26 cellular contexts compared by ENCODE assay signal in genomic region chr1:47635111-47635510, GRCh38.
"Had no signal": no experiment of that assay in that cellular context is flagged by ENCODE, and none has a peak within 500 bp of the region (broad histone marks: within the 10 kb centered on the region; RNA-seq: fewer than 3 reads in every experiment).

No MANE protein-coding gene starts in this region.

- H3K4me3 Mint-ChIP-seq: dendritic cell treated with granulocyte-macrophage colony-stimulating factor and Interleukin-4, amounts not matched to agents 40 ng/mL and 50 ng/mL, for 4 days; endodermal cell; memory B cell; naive thymus-derived CD4-positive, alpha-beta T cell; nephron; neural progenitor cell; stimulated activated effector memory CD8-positive, alpha-beta T cell treated with anti-CD3 and anti-CD28 coated beads, Interleukin-12 subunit alpha, Interleukin-12 subunit beta, amount 100 ng/mL, for 72 hours; type B pancreatic cell had no signal

- H3K27ac Mint-ChIP-seq: dendritic cell treated with granulocyte-macrophage colony-stimulating factor and Interleukin-4, amounts not matched to agents 40 ng/mL and 50 ng/mL, for 4 days; endodermal cell; memory B cell; neural progenitor cell; stimulated activated effector memory CD8-positive, alpha-beta T cell treated with anti-CD3 and anti-CD28 coated beads, Interleukin-12 subunit alpha, Interleukin-12 subunit beta, amount 100 ng/mL, for 72 hours; type B pancreatic cell had no signal

- H3K9me3 Mint-ChIP-seq: dendritic cell treated with granulocyte-macrophage colony-stimulating factor and Interleukin-4, amounts not matched to agents 40 ng/mL and 50 ng/mL, for 4 days; endodermal cell; memory B cell; naive thymus-derived CD4-positive, alpha-beta T cell; nephron; neural progenitor cell; stimulated activated effector memory CD8-positive, alpha-beta T cell treated with anti-CD3 and anti-CD28 coated beads, Interleukin-12 subunit alpha, Interleukin-12 subunit beta, amount 100 ng/mL, for 72 hours; type B pancreatic cell had no signal

- H2AFZ ChIP-seq: neural progenitor cell had no signal

- H3K9ac ChIP-seq: neural progenitor cell had no signal

- H3K4me1 Mint-ChIP-seq: endodermal cell; memory B cell; stimulated activated effector memory CD8-positive, alpha-beta T cell treated with anti-CD3 and anti-CD28 coated beads, Interleukin-12 subunit alpha, Interleukin-12 subunit beta, amount 100 ng/mL, for 72 hours had no signal

- DNase-seq: colonic mucosa; effector CD8-positive, alpha-beta T cell; endodermal cell; foreskin fibroblast; gastrocnemius medialis; kidney; midbrain; naive thymus-derived CD4-positive, alpha-beta T cell; nucleus accumbens; ovary; sigmoid colon; stimulated activated CD4-positive, alpha-beta T cell treated with anti-CD3 and anti-CD28 coated beads, Interleukin-2, amount 100 ng/mL, for 24 hours; stimulated activated CD4-positive, alpha-beta T cell treated with anti-CD3 and anti-CD28 coated beads, Interleukin-4, amount 100 ng/mL, for 24 hours; stimulated activated naive CD4-positive, alpha-beta T cell treated with Interleukin-2 at 50 U/mL for 16 hours; stomach; thyroid gland had no signal

- FAIRE-seq: kidney had no signal

- H3K4me2 ChIP-seq: neural progenitor cell had no signal

- ATAC-seq: esophagus mucosa; gastrocnemius medialis; left lobe of liver; naive thymus-derived CD4-positive, alpha-beta T cell; stimulated activated effector memory CD8-positive, alpha-beta T cell treated with anti-CD3 and anti-CD28 coated beads, Interleukin-12 subunit alpha, Interleukin-12 subunit beta, amount 100 ng/mL, for 72 hours had no signal

- H3K27ac ChIP-seq: colonic mucosa, epithelial cell of prostate, gastrocnemius medialis, neural progenitor cell, ovary, sigmoid colon, stomach, thyroid gland had no signal

- H3K27me3 ChIP-seq: colonic mucosa, gastrocnemius medialis, ovary, sigmoid colon, thyroid gland had no signal

- H3K36me3 ChIP-seq: colonic mucosa, gastrocnemius medialis, neural progenitor cell, ovary, sigmoid colon, stomach, thyroid gland had no signal

- H3K4me1 ChIP-seq: colonic mucosa, gastrocnemius medialis, neural progenitor cell, sigmoid colon, stomach, thyroid gland had no signal

- H3K36me3 Mint-ChIP-seq: memory B cell; naive thymus-derived CD4-positive, alpha-beta T cell; neural progenitor cell; stimulated activated effector memory CD8-positive, alpha-beta T cell treated with anti-CD3 and anti-CD28 coated beads, Interleukin-12 subunit alpha, Interleukin-12 subunit beta, amount 100 ng/mL, for 72 hours; type B pancreatic cell had no signal

- H3K9me3 ChIP-seq: colonic mucosa, gastrocnemius medialis, ovary, sigmoid colon, stomach, thyroid gland had no signal

- H3K4me3 ChIP-seq: colonic mucosa, gastrocnemius medialis, lung, neural progenitor cell, ovary, sigmoid colon, stomach, thyroid gland had no signal
